ENCODE assay signal across 8 cellular contexts in the genomic region with DNA sequence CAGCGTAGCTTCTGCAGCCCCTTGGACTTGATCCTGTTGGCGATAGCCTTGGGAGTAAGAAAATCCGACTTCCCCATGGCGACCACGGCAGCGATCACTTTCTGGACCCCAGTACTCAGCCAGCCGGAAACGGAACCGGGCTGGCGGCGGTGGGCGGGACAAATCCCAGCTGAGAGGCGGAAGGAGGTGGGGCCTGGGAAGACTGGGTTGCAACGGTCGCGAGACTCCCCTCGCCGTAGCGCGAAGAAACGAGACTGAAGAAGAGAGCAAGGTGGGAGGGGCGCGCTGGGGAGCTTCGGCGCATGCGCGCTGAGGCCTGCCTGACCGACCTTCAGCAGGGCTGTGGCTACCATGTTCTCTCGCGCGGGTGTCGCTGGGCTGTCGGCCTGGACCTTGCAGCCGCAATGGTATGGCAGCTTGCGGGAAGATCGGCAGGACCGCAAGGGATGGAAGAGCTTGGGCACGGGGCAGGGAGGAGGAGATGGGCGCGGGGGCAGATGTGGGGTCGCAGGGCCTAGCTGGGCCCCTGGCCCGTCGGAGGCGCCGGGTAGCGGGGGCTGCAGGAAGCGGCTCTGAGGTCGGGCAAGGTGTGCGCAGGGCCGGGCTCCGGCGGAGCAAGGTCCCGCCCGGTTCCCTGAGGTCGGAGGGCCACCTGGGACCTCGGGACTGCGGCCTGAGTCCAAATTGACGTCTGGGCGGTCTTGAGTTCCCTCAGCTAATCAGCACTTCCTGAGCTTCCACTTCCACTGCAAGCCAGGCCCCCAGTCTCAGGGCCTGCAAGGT. TPM values are rescaled to one million over a fixed set of nuclear protein-coding genes. Genes with fewer than 3 reads are reported as not detected.
DNase-seq lines count a peak whose midpoint lies in the region; ATAC-seq and TF ChIP-seq lines count a peak whose summit lies in the region.

TSS of gene ATP5F1C (plus strand) at position 321 of the 783 bp plus-strand sequence. CDS start at position 352, 31 bp downstream.
A gene with protein sequence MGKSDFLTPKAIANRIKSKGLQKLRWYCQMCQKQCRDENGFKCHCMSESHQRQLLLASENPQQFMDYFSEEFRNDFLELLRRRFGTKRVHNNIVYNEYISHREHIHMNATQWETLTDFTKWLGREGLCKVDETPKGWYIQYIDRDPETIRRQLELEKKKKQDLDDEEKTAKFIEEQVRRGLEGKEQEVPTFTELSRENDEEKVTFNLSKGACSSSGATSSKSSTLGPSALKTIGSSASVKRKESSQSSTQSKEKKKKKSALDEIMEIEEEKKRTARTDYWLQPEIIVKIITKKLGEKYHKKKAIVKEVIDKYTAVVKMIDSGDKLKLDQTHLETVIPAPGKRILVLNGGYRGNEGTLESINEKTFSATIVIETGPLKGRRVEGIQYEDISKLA (minus strand): TSS at position 137 of the 783 bp plus-strand sequence. CDS start 60 bp downstream, at position 77.

- H3K36me3 ChIP-seq in tibial artery: no peaks in the 10 kb centered on the region

- H3K27me3 Mint-ChIP-seq in glutamatergic neuron (ENCODE audit: unreplicated experiment): peaks cover 5% of the 10 kb centered on the region
- no peaks in the 10 kb centered on the region for H3K27me3 Mint-ChIP-seq in osteocyte (ENCODE audit: unreplicated experiment)

- peak; percentile 80 for DNase-seq in NCI-H1048 (lab: John Stamatoyannopoulos, UW)
- DNase-seq in activated naive CD4-positive, alpha-beta T cell treated with anti-CD3 and anti-CD28 coated beads, Interleukin-2, amount 50 U/mL, for 16 hours: peak; percentile 98
- peak; percentile 98 for DNase-seq in glutamatergic neuron
- DNase-seq in osteocyte (ENCODE audit: extremely low spot score, unreplicated experiment): peak; percentile 99
- DNase-seq in tibial artery: peak; percentile 97 to 99

- H3K4me3 Mint-ChIP-seq in glutamatergic neuron (ENCODE audit: unreplicated experiment) (no peak within 1 kb of the TSS), osteocyte (ENCODE audit: unreplicated experiment) (no peak within 1 kb of the TSS)

- H3K27me3 ChIP-seq in tibial artery: no peaks in the 10 kb centered on the region

- no peaks in the 10 kb centered on the region for H3K9me3 ChIP-seq in tibial artery

- H3K9me3 Mint-ChIP-seq in glutamatergic neuron (ENCODE audit: unreplicated experiment): peaks cover 2% of the 10 kb centered on the region
- H3K9me3 Mint-ChIP-seq in osteocyte (ENCODE audit: unreplicated experiment): no peaks in the 10 kb centered on the region

- H3K4me3 ChIP-seq in GM08714 (ENCODE audit: low read length) (peak within 1 kb of the TSS; percentile 89), tibial artery (peak within 1 kb of the TSS; percentile 65 to 100)

- peak within 1 kb of the TSS; percentile 74 to 87 for H3K27ac ChIP-seq in tibial artery

- H3K27ac Mint-ChIP-seq in glutamatergic neuron (ENCODE audit: unreplicated experiment): peak within 1 kb of the TSS; percentile 84
- no peak within 1 kb of the TSS for H3K27ac Mint-ChIP-seq in osteocyte (ENCODE audit: unreplicated experiment)

- peaks cover 7% of the 10 kb centered on the region for H3K4me1 Mint-ChIP-seq in glutamatergic neuron (ENCODE audit: low read depth, unreplicated experiment)
- H3K4me1 Mint-ChIP-seq in osteocyte (ENCODE audit: unreplicated experiment): peaks cover 51% of the 10 kb centered on the region

- TF ChIP-seq CTCF in glutamatergic neuron (IDR thresholded peaks at IDR 0.05; ENCODE audit: partially characterized antibody, unreplicated experiment): no peak
- TF ChIP-seq CTCF in osteocyte (IDR thresholded peaks at IDR 0.05): no peak
- no peak for TF ChIP-seq CTCF in tibial artery (IDR thresholded peaks at IDR 0.05)

- peak; percentile 94 for ATAC-seq in HG02571 (IDR thresholded peaks at IDR 0.05; ENCODE audit: unreplicated experiment)
- ATAC-seq in SK-N-SH treated with all-trans-retinoic acid at 6 μM for 48 hours: peak; percentile 94

- peaks cover 0 to 71% (median 38%) of the 10 kb centered on the region in 4 donors for H3K4me1 ChIP-seq in tibial artery

- no peaks in the 10 kb centered on the region for H3K36me3 Mint-ChIP-seq in glutamatergic neuron (ENCODE audit: unreplicated experiment)
- peaks cover 5% of the 10 kb centered on the region for H3K36me3 Mint-ChIP-seq in osteocyte (ENCODE audit: unreplicated experiment)

- intact Hi-C loops in tibial artery (cut with DNase I; ENCODE audit: low total_unique reads): no loop called here

TF ChIP-seq in SK-N-SH treated with all-trans-retinoic acid at 6 μM for 48 hours, 23 proteins besides CTCF, POLR2A, EP300 and RAD21:
- TF ChIP-seq ZFP3 (CRISPR knock-in tag; IDR thresholded peaks at IDR 0.05) (no peak), CREB5 (CRISPR knock-in tag; IDR thresholded peaks at IDR 0.05; ENCODE audit: low read depth) (no peak), SNAI2 (CRISPR knock-in tag; IDR thresholded peaks at IDR 0.05) (no peak)

RNA-seq across cellular contexts. Expression of gene ATP5F1C, which starts in this region (rescaled TPM):
- total RNA-seq in glutamatergic neuron (ENCODE audit: unreplicated experiment) (229 TPM), osteocyte (132 and 133 TPM in 2 replicates)

RNA-seq across cellular contexts. Expression of the second gene that starts in this region (rescaled TPM):
- total RNA-seq in glutamatergic neuron (ENCODE audit: unreplicated experiment): 12.9 TPM
- 10.9 and 11.2 TPM in 2 replicates for total RNA-seq in osteocyte

Comparison
In these comparisons a context has a peak if more than half of its experiments do, and no peak if none do; other contexts are left out.
1. Peak in every context shown above with its lines: DNase-seq, ATAC-seq, H3K4me3 ChIP-seq and H3K27ac ChIP-seq.